ENCODE assay signal across 9 cellular contexts in genomic region chr5:86447362-86447761, GRCh38.
"Had no signal": no experiment of that assay in that cellular context is flagged by ENCODE, and none has a peak within 500 bp of the region (broad histone marks: within the 10 kb centered on the region; RNA-seq: fewer than 3 reads in every experiment).

No MANE protein-coding gene starts in this region.

- H3K4me3 ChIP-seq: GM23338, K562 had no signal

- FAIRE-seq: H1, H54, HTR-8/SVneo, K562 had no signal

- DNase-seq: H9, HCEC 1CT, IMR-90, KG1 had no signal

- H2AFZ ChIP-seq: GM23338 had no signal

- H3K4me2 ChIP-seq: GM23338 had no signal
